In the genomic region with DNA sequence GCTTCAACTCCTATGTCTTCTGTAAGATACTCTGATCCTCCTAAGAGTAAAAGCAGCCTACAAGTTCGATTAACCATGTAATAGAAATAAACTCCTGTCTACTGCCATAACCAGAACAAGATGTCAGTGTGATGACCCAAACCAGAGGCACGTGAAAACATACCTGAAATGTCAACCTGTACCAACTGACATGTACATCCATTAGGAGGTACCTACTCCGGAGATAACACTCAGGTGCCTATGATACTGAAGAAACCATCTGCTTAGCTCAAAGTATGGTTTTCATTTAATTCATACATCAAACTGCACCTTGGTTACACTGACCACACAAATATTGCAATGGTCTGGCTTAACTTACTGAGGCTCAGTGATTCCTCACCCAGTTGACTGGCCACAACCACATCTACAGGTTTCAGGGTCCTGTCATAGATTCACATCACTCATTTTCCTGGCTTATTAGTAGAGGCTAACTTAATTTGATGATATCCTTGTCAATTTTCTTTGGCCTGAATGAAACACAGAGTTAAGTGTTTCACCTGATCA, we compare ENCODE assay signal across 1 cellular context.
TF ChIP-seq lines count a peak whose summit lies in the region.

No MANE protein-coding gene starts in this region.

TF ChIP-seq in SK-N-SH treated with all-trans-retinoic acid at 6 μM for 48 hours, 23 proteins besides CTCF, POLR2A, EP300 and RAD21 (continued from another document):
- TF ChIP-seq, protein P1, sequence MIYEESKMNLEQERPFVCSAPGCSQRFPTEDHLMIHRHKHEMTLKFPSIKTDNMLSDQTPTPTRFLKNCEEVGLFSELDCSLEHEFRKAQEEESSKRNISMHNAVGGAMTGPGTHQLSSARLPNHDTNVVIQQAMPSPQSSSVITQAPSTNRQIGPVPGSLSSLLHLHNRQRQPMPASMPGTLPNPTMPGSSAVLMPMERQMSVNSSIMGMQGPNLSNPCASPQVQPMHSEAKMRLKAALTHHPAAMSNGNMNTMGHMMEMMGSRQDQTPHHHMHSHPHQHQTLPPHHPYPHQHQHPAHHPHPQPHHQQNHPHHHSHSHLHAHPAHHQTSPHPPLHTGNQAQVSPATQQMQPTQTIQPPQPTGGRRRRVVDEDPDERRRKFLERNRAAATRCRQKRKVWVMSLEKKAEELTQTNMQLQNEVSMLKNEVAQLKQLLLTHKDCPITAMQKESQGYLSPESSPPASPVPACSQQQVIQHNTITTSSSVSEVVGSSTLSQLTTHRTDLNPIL (CRISPR knock-in tag; IDR thresholded peaks at IDR 0.05; ENCODE audit: low read depth): no peak
- TF ChIP-seq BACH2 (CRISPR knock-in tag; IDR thresholded peaks at IDR 0.05; ENCODE audit: borderline replicate concordance): no peak
- no peak for TF ChIP-seq ZFP30 (CRISPR knock-in tag; IDR thresholded peaks at IDR 0.05)
- no peak for TF ChIP-seq SNAI2 (CRISPR knock-in tag; IDR thresholded peaks at IDR 0.05)
- TF ChIP-seq POU6F1 (CRISPR knock-in tag; IDR thresholded peaks at IDR 0.05; ENCODE audit: borderline replicate concordance, low read depth): no peak
